ENCODE assay signal across 12 cellular contexts in the genomic region with DNA sequence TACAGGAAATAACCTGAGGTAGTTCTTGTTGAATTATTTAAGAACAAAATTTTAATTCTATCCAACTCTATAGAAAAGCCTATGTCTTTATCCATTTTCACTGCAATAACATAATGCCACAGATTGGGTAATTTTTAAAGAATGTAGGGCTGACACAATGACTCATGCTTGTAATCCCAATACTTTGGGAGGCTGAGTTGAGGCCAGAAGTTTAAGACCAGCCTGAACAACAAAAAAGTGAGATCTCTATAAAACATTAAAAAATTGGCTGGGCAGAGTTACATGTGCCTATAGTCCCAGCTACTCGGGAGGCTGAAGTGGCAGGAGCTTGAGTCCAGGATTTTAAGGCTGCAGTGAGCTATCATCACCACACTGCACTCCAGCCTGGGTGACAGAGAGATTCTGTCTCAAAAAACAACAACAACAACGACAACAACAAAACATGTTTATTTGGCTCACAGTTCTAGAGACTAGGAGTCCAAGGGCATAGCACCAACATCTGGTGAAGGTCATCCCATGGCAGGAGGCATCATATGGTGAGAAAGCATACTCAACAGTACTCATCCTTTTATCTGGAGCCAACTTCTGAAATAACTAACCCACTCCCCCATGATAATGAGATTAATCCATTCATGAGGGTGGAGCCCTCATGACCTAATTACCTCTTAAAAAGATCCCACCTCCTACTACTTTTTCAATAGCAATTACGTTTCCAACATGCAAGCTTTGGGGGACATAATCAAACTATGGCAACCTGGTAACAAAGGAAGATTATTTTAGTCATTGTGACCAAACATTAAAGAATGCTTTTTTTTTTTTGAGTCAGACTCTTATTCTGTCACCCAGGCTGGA. TPM values are rescaled to one million over a fixed set of nuclear protein-coding genes. Genes with fewer than 3 reads are reported as not detected.
DNase-seq lines count a peak whose midpoint lies in the region; ATAC-seq, FAIRE-seq and TF ChIP-seq lines count a peak whose summit lies in the region.
"Had no signal": no experiment of that assay in that cellular context is flagged by ENCODE, and none has a peak within 500 bp of the region (broad histone marks: within the 10 kb centered on the region; RNA-seq: fewer than 3 reads in every experiment).

No MANE protein-coding gene starts in this region.

- CTCF ChIA-PET in A673 (lab: Charles Lee), result no interaction called here
- CTCF ChIA-PET in WTC11 (lab: Charles Lee), result no interaction called here

- intact Hi-C loops in A673 (cut with micrococcal nuclease; ENCODE audit: unreplicated experiment), result no loop called here

- POLR2A ChIA-PET in A673 (lab: Charles Lee; ENCODE audit: low non-redundant PET) (interaction anchor here (0.6 kb wide), 1 partner anchor 80 kb away, joined by 4 read pairs; no protein-coding TSS in a partner anchor), WTC11 (lab: Charles Lee) (interaction anchor here (0.5 kb wide), 1 partner anchor 405 kb away, joined by 3 read pairs; no protein-coding TSS in a partner anchor)

- peaks cover 21% of the 10 kb centered on the region for H3K4me1 ChIP-seq in A673 (ENCODE audit: insufficient read depth, low read length, poor library complexity, severe bottlenecking)
- peaks cover 0 to 17% (median 3%) of the 10 kb centered on the region in 3 donors for H3K4me1 ChIP-seq in gastroesophageal sphincter

- H3K27me3 Mint-ChIP-seq in WTC11 (ENCODE audit: low read depth), result no peaks in the 10 kb centered on the region; the same call in 1 of the 2 replicates
- no peaks in the 10 kb centered on the region for H3K27me3 Mint-ChIP-seq in type B pancreatic cell
- H3K27me3 Mint-ChIP-seq: CD4-positive, CD25-positive, alpha-beta regulatory T cell; stimulated activated naive CD8-positive, alpha-beta T cell treated with anti-CD3 and anti-CD28 coated beads, Interleukin-15, Interleukin-2, amounts not matched to agents 100 ng/mL and 50 ng/mL, for 24 hours had no signal

- H3K27ac Mint-ChIP-seq in WTC11, result peak overlapping the region; percentile 15; the same call in 1 of the 2 replicates
- H3K27ac Mint-ChIP-seq in type B pancreatic cell, result no peak overlapping the region
- H3K27ac Mint-ChIP-seq: stimulated activated naive CD8-positive, alpha-beta T cell treated with anti-CD3 and anti-CD28 coated beads, Interleukin-15, Interleukin-2, amounts not matched to agents 100 ng/mL and 50 ng/mL, for 24 hours had no signal

- no peak overlapping the region for H3K27ac ChIP-seq in A673 (ENCODE audit: low read depth, low read length, poor library complexity, severe bottlenecking)
- peak overlapping the region in 2 of 4 donors; percentile 3 to 17 for H3K27ac ChIP-seq in gastroesophageal sphincter
- H3K27ac ChIP-seq: spleen, VCaP had no signal

- H3K4me3 Mint-ChIP-seq in WTC11 (no peak overlapping the region), type B pancreatic cell (no peak overlapping the region)
- H3K4me3 Mint-ChIP-seq: CD4-positive, CD25-positive, alpha-beta regulatory T cell; stimulated activated naive CD8-positive, alpha-beta T cell treated with anti-CD3 and anti-CD28 coated beads, Interleukin-15, Interleukin-2, amounts not matched to agents 100 ng/mL and 50 ng/mL, for 24 hours had no signal

- H3K4me3 ChIP-seq in A673 (ENCODE audit: low read depth, low read length, poor library complexity, severe bottlenecking) (no peak overlapping the region), gastroesophageal sphincter (no peak overlapping the region)
- H3K4me3 ChIP-seq: spleen had no signal

- WGBS in gastroesophageal sphincter (ENCODE audit: low coverage in 1 of 2), 2 donors, result 43 to 100% methylated on average over 1 to 3 of the region's 3 CpGs

- H3K36me3 ChIP-seq in A673 (ENCODE audit: insufficient read depth, low read length, poor library complexity, severe bottlenecking), result no peaks in the 10 kb centered on the region
- no peaks in the 10 kb centered on the region for H3K36me3 ChIP-seq in gastroesophageal sphincter
- H3K36me3 ChIP-seq: spleen had no signal

- no peak for FAIRE-seq in frontal cortex (lab: Jason Lieb, UNC)

- no peaks in the 10 kb centered on the region for H3K36me3 Mint-ChIP-seq in WTC11
- H3K36me3 Mint-ChIP-seq in type B pancreatic cell, result no peaks in the 10 kb centered on the region

- H3K9me3 Mint-ChIP-seq in WTC11 (no peaks in the 10 kb centered on the region), type B pancreatic cell (peaks cover 5% of the 10 kb centered on the region)
- H3K9me3 Mint-ChIP-seq: stimulated activated naive CD8-positive, alpha-beta T cell treated with anti-CD3 and anti-CD28 coated beads, Interleukin-15, Interleukin-2, amounts not matched to agents 100 ng/mL and 50 ng/mL, for 24 hours had no signal

- DNase-seq in A673 (ENCODE audit: low spot score) (peak; percentile 53), HPDE6-E6E7 (ENCODE audit: extremely low spot score) (peak; percentile 13), WTC11 (ENCODE audit: low spot score) (no peak), frontal cortex (ENCODE audit: low spot score in 2 of 2) (no peak), type B pancreatic cell (ENCODE audit: extremely low spot score, unreplicated experiment) (no peak), KG1 (lab: John Stamatoyannopoulos, UW) (no peak)
- DNase-seq: CD4-positive, CD25-positive, alpha-beta regulatory T cell; spleen had no signal

- TF ChIP-seq CTCF in A673 (conservative IDR thresholded peaks at IDR 0.05; ENCODE audit: low read depth, low read length) (no peak), WTC11 (IDR thresholded peaks at IDR 0.05) (no peak), gastroesophageal sphincter (IDR thresholded peaks at IDR 0.05) (no peak), type B pancreatic cell (conservative IDR thresholded peaks at IDR 0.05) (no peak)

- TF ChIP-seq EP300 in gastroesophageal sphincter (IDR thresholded peaks at IDR 0.05), result no peak

- H3K27me3 ChIP-seq in A673 (replicated peaks; ENCODE audit: insufficient read depth, low read depth, low read length, poor library complexity) (no peaks in the 10 kb centered on the region), gastroesophageal sphincter (no peaks in the 10 kb centered on the region)
- H3K27me3 ChIP-seq: spleen had no signal

- TF ChIP-seq POLR2A in gastroesophageal sphincter (IDR thresholded peaks at IDR 0.05), result no peak

- H3K4me1 Mint-ChIP-seq in WTC11 (peaks cover 14% of the 10 kb centered on the region), type B pancreatic cell (ENCODE audit: unreplicated experiment) (peaks cover 17% of the 10 kb centered on the region)

- ATAC-seq in WTC11 (no peak), gastroesophageal sphincter (peak; percentile 65), HG02588 (IDR thresholded peaks at IDR 0.05; ENCODE audit: unreplicated experiment) (no peak)

- BruUV-seq in A673 (replicated peaks; lab: Mats Ljungman, UMichigan), result no TSS peak

- H3K9me3 ChIP-seq in A673 (ENCODE audit: low read depth, low read length, poor library complexity, severe bottlenecking) (no peaks in the 10 kb centered on the region), gastroesophageal sphincter (no peaks in the 10 kb centered on the region)
- H3K9me3 ChIP-seq: spleen had no signal

TF ChIP-seq in WTC11, 78 proteins besides CTCF, POLR2A, EP300 and RAD21 (continues in another document):
- TF ChIP-seq, protein P1, sequence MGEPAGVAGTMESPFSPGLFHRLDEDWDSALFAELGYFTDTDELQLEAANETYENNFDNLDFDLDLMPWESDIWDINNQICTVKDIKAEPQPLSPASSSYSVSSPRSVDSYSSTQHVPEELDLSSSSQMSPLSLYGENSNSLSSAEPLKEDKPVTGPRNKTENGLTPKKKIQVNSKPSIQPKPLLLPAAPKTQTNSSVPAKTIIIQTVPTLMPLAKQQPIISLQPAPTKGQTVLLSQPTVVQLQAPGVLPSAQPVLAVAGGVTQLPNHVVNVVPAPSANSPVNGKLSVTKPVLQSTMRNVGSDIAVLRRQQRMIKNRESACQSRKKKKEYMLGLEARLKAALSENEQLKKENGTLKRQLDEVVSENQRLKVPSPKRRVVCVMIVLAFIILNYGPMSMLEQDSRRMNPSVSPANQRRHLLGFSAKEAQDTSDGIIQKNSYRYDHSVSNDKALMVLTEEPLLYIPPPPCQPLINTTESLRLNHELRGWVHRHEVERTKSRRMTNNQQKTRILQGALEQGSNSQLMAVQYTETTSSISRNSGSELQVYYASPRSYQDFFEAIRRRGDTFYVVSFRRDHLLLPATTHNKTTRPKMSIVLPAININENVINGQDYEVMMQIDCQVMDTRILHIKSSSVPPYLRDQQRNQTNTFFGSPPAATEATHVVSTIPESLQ (CRISPR knock-in tag; IDR thresholded peaks at IDR 0.05), result no peak
- TF ChIP-seq, protein P2, sequence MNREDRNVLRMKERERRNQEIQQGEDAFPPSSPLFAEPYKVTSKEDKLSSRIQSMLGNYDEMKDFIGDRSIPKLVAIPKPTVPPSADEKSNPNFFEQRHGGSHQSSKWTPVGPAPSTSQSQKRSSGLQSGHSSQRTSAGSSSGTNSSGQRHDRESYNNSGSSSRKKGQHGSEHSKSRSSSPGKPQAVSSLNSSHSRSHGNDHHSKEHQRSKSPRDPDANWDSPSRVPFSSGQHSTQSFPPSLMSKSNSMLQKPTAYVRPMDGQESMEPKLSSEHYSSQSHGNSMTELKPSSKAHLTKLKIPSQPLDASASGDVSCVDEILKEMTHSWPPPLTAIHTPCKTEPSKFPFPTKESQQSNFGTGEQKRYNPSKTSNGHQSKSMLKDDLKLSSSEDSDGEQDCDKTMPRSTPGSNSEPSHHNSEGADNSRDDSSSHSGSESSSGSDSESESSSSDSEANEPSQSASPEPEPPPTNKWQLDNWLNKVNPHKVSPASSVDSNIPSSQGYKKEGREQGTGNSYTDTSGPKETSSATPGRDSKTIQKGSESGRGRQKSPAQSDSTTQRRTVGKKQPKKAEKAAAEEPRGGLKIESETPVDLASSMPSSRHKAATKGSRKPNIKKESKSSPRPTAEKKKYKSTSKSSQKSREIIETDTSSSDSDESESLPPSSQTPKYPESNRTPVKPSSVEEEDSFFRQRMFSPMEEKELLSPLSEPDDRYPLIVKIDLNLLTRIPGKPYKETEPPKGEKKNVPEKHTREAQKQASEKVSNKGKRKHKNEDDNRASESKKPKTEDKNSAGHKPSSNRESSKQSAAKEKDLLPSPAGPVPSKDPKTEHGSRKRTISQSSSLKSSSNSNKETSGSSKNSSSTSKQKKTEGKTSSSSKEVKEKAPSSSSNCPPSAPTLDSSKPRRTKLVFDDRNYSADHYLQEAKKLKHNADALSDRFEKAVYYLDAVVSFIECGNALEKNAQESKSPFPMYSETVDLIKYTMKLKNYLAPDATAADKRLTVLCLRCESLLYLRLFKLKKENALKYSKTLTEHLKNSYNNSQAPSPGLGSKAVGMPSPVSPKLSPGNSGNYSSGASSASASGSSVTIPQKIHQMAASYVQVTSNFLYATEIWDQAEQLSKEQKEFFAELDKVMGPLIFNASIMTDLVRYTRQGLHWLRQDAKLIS (CRISPR knock-in tag; IDR thresholded peaks at IDR 0.05; ENCODE audit: borderline replicate concordance), result no peak
- TF ChIP-seq SP1 (CRISPR knock-in tag; conservative IDR thresholded peaks at IDR 0.05), result no peak
- no peak for TF ChIP-seq RELA (CRISPR knock-in tag; IDR thresholded peaks at IDR 0.05; ENCODE audit: borderline replicate concordance)

RNA-seq across cellular contexts. Expression of a gene that starts 59.6 kb away (rescaled TPM):
- total RNA-seq in A673 (2021), result 23.6 and 27.9 TPM in 2 replicates
- total RNA-seq in WTC11 (2021), result 18.3 to 20.1 TPM (median 19.2 TPM) in 3 replicates
- total RNA-seq in gastroesophageal sphincter, result 10 to 100 TPM; 11.8 to 22.2 (median 17.2) TPM
- total RNA-seq in frontal cortex, result 33.0 TPM
- total RNA-seq in type B pancreatic cell (ENCODE audit: low replicate concordance), result 13.7 and 18.6 TPM in 2 replicates

Comparison
In these comparisons a context has a peak if more than half of its experiments do, and no peak if none do; other contexts are left out.
1. DNase-seq: peak in A673 (single experiment) and HPDE6-E6E7 (single experiment); none in WTC11 (single experiment), frontal cortex (0 of 2), type B pancreatic cell (single experiment) and KG1 (single experiment).